In genomic region chr3:112416391-112417212, GRCh38 we compare ENCODE assay signal across 21 cellular contexts.
"Had no signal": no experiment of that assay in that cellular context is flagged by ENCODE, and none has a peak within 500 bp of the region (broad histone marks: within the 10 kb centered on the region; RNA-seq: fewer than 3 reads in every experiment).

No MANE protein-coding gene starts in this region.

- H3K27me3 ChIP-seq: dorsolateral prefrontal cortex, left lung, spleen, transverse colon, vagina had no signal

- H3K4me1 Mint-ChIP-seq: nephron progenitor cell had no signal

- ATAC-seq: left cardiac atrium; left lung; naive thymus-derived CD8-positive, alpha-beta T cell; psoas muscle; right cardiac atrium; stimulated activated naive B cell treated with anti-CD40 and anti-IgM and Interleukin-4, amounts not matched to agents 10 μg/mL and 1 μg/mL and 100 μg/mL, for 72 hours had no signal

- DNase-seq: dorsolateral prefrontal cortex; effector CD4-positive, alpha-beta T cell; hypothalamus; left cardiac atrium; left lung; mesenchymal stem cell; midbrain; naive thymus-derived CD8-positive, alpha-beta T cell; nephron progenitor cell; nucleus accumbens; psoas muscle; right cardiac atrium; spleen; stimulated activated naive B cell treated with anti-CD40 and anti-IgM and Interleukin-4, amounts not matched to agents 10 μg/mL and 1 μg/mL and 100 μg/mL, for 72 hours; transverse colon had no signal

- H3K36me3 ChIP-seq: left lung, spleen, transverse colon, vagina had no signal

- H3K27ac Mint-ChIP-seq: naive thymus-derived CD8-positive, alpha-beta T cell; nephron progenitor cell; stimulated activated naive B cell treated with anti-CD40 and anti-IgM and Interleukin-4, amounts not matched to agents 10 μg/mL and 1 μg/mL and 100 μg/mL, for 72 hours; stimulated activated naive CD8-positive, alpha-beta T cell treated with anti-CD3 and anti-CD28 coated beads, Interleukin-15, Interleukin-2, amounts not matched to agents 100 ng/mL and 50 ng/mL, for 24 hours had no signal

- H3K4me3 ChIP-seq: dorsolateral prefrontal cortex, left lung, psoas muscle, skin epidermis, spleen, transverse colon, vagina had no signal

- H3K9me3 ChIP-seq: left lung, psoas muscle, spleen, transverse colon, vagina had no signal

- H3K4me1 ChIP-seq: left lung, psoas muscle, vagina had no signal

- H3K36me3 Mint-ChIP-seq: naive thymus-derived CD8-positive, alpha-beta T cell had no signal

- H3K4me3 Mint-ChIP-seq: naive thymus-derived CD8-positive, alpha-beta T cell; nephron progenitor cell; stimulated activated naive B cell treated with anti-CD40 and anti-IgM and Interleukin-4, amounts not matched to agents 10 μg/mL and 1 μg/mL and 100 μg/mL, for 72 hours; stimulated activated naive CD8-positive, alpha-beta T cell treated with anti-CD3 and anti-CD28 coated beads, Interleukin-15, Interleukin-2, amounts not matched to agents 100 ng/mL and 50 ng/mL, for 24 hours had no signal

- H3K27ac ChIP-seq: dorsolateral prefrontal cortex, left lung, psoas muscle, skin epidermis, spleen, transverse colon, vagina had no signal

- FAIRE-seq: colon, frontal cortex, islet of Langerhans had no signal

- H3K27me3 Mint-ChIP-seq: stimulated activated naive B cell treated with anti-CD40 and anti-IgM and Interleukin-4, amounts not matched to agents 10 μg/mL and 1 μg/mL and 100 μg/mL, for 72 hours; stimulated activated naive CD8-positive, alpha-beta T cell treated with anti-CD3 and anti-CD28 coated beads, Interleukin-15, Interleukin-2, amounts not matched to agents 100 ng/mL and 50 ng/mL, for 24 hours had no signal
